In the genomic region with DNA sequence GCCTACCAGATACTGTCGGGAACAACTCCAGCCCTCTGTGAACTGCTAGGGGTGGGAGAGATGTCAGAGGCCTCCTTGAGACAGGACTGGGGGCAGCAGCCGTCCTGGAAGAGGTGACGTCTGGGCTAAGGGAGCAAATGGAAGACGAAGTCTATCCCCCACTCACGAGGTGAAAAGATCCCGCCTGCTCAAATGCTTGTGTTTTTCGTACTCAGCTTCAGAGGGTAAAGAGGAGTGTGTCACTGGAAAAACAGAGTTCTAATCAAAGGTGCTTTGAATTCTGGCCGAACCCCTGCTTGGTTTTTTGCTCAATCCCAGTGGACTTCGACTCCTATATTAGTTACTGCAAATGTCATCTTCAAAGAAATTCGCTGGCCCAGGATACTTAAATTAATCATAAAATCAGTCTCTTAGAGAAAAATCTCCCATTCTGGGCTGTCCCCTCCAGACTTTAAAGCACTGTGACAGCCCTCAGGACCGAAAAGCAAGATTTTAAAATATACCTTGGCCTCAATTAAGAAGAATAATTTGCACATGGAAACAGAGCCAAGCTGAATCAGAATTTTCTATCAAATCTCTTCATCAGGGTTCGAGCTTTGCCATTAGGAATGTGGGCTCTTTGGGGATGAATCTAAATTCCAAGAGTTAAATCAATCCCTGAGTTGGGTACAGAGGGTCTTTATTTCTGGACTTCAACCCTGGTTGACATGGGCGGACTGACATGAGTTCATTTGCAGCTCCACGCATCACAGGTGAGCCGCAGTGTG, we compare ENCODE assay signal across 1 cellular context.
A peak's percentile ranks its signal among the peaks of the same experiment; 100 is the strongest.
TF ChIP-seq lines count a peak whose summit lies in the region.

No MANE protein-coding gene starts in this region.

TF ChIP-seq in HepG2, 621 proteins besides CTCF, POLR2A, EP300 and RAD21 (continued from another document and continues in another):
- peak; percentile 50; the same call in 1 of the 2 replicates for TF ChIP-seq CREM (IDR thresholded peaks at IDR 0.05)
- TF ChIP-seq CREM (CRISPR knock-in tag; IDR thresholded peaks at IDR 0.05), result no peak
- 0 out of 2 replicates have a peak, but pooled peaks have one; percentile 63 for TF ChIP-seq ZNF83 (CRISPR knock-in tag; IDR thresholded peaks at IDR 0.05; ENCODE audit: borderline replicate concordance)
- TF ChIP-seq SOX5 (CRISPR knock-in tag; IDR thresholded peaks at IDR 0.05; ENCODE audit: borderline replicate concordance), result peak; percentile 39; the same call in 1 of the 2 replicates
- TF ChIP-seq MED1 (CRISPR knock-in tag; IDR thresholded peaks at IDR 0.05), result peak; percentile 77
- 0 out of 2 replicates have a peak, but pooled peaks have one; percentile 64 for TF ChIP-seq ZSCAN12 (CRISPR knock-in tag; IDR thresholded peaks at IDR 0.05)
- TF ChIP-seq KLF12 (CRISPR knock-in tag; IDR thresholded peaks at IDR 0.05; ENCODE audit: borderline replicate concordance), result 0 out of 2 replicates have a peak, but pooled peaks have one; percentile 27
- TF ChIP-seq ZNF883 (CRISPR knock-in tag; IDR thresholded peaks at IDR 0.05; ENCODE audit: not compliant biosample characterization), result peak; percentile 22
- peak; percentile 46; the same call in 1 of the 2 replicates for TF ChIP-seq POLR2G (IDR thresholded peaks at IDR 0.05; ENCODE audit: low read depth, low read length)
- TF ChIP-seq, protein P1, sequence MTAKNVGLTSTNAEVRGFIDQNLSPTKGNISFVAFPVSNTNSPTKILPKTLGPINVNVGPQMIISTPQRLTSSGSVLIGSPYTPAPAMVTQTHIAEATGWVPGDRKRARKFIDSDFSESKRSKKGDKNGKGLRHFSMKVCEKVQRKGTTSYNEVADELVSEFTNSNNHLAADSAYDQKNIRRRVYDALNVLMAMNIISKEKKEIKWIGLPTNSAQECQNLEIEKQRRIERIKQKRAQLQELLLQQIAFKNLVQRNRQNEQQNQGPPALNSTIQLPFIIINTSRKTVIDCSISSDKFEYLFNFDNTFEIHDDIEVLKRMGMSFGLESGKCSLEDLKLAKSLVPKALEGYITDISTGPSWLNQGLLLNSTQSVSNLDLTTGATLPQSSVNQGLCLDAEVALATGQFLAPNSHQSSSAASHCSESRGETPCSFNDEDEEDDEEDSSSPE (CRISPR knock-in tag; IDR thresholded peaks at IDR 0.05), result peak; percentile 43; the same call in 1 of the 2 replicates
- TF ChIP-seq, protein P2, sequence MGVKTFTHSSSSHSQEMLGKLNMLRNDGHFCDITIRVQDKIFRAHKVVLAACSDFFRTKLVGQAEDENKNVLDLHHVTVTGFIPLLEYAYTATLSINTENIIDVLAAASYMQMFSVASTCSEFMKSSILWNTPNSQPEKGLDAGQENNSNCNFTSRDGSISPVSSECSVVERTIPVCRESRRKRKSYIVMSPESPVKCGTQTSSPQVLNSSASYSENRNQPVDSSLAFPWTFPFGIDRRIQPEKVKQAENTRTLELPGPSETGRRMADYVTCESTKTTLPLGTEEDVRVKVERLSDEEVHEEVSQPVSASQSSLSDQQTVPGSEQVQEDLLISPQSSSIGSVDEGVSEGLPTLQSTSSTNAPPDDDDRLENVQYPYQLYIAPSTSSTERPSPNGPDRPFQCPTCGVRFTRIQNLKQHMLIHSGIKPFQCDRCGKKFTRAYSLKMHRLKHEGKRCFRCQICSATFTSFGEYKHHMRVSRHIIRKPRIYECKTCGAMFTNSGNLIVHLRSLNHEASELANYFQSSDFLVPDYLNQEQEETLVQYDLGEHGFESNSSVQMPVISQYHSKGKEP (CRISPR knock-in tag; IDR thresholded peaks at IDR 0.05), result no peak
- TF ChIP-seq SP5 (CRISPR knock-in tag; IDR thresholded peaks at IDR 0.05; ENCODE audit: borderline replicate concordance, low read depth), result peak; percentile 8; the same call in 1 of the 2 replicates
- 0 out of 2 replicates have a peak, but pooled peaks have one; percentile 24 for TF ChIP-seq ZKSCAN8 (CRISPR knock-in tag; IDR thresholded peaks at IDR 0.05; ENCODE audit: borderline replicate concordance)
- TF ChIP-seq, protein P3, sequence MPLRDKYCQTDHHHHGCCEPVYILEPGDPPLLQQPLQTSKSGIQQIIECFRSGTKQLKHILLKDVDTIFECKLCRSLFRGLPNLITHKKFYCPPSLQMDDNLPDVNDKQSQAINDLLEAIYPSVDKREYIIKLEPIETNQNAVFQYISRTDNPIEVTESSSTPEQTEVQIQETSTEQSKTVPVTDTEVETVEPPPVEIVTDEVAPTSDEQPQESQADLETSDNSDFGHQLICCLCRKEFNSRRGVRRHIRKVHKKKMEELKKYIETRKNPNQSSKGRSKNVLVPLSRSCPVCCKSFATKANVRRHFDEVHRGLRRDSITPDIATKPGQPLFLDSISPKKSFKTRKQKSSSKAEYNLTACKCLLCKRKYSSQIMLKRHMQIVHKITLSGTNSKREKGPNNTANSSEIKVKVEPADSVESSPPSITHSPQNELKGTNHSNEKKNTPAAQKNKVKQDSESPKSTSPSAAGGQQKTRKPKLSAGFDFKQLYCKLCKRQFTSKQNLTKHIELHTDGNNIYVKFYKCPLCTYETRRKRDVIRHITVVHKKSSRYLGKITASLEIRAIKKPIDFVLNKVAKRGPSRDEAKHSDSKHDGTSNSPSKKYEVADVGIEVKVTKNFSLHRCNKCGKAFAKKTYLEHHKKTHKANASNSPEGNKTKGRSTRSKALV (CRISPR knock-in tag; IDR thresholded peaks at IDR 0.05), result 0 out of 2 replicates have a peak, but pooled peaks have one; percentile 37
- no peak for TF ChIP-seq NONO (IDR thresholded peaks at IDR 0.05)
- TF ChIP-seq NONO (CRISPR knock-in tag; conservative IDR thresholded peaks at IDR 0.05), result 0 out of 2 replicates have a peak, but pooled peaks have one; percentile 24
- TF ChIP-seq CEBPG (CRISPR knock-in tag; IDR thresholded peaks at IDR 0.05), result peak; percentile 71
- peak; percentile 40; the same call in 1 of the 2 replicates for TF ChIP-seq NR2C2 (CRISPR knock-in tag; IDR thresholded peaks at IDR 0.05; ENCODE audit: borderline replicate concordance)
- peak; percentile 35; the same call in 1 of the 2 replicates for TF ChIP-seq MEIS2 (CRISPR knock-in tag; IDR thresholded peaks at IDR 0.05)
- TF ChIP-seq ZNF124 (CRISPR knock-in tag; IDR thresholded peaks at IDR 0.05), result peak; percentile 38; the same call in 1 of the 2 replicates
- TF ChIP-seq ZNF570 (CRISPR knock-in tag; IDR thresholded peaks at IDR 0.05; ENCODE audit: borderline replicate concordance), result no peak
- peak; percentile 42; the same call in 1 of the 2 replicates for TF ChIP-seq ZNF350 (CRISPR knock-in tag; IDR thresholded peaks at IDR 0.05; ENCODE audit: borderline replicate concordance, low read depth)
- TF ChIP-seq ZNF264 (CRISPR knock-in tag; IDR thresholded peaks at IDR 0.05), result peak; percentile 29; the same call in 1 of the 2 replicates
- 0 out of 2 replicates have a peak, but pooled peaks have one; percentile 31 for TF ChIP-seq ZNF670 (CRISPR knock-in tag; IDR thresholded peaks at IDR 0.05; ENCODE audit: borderline replicate concordance)
- TF ChIP-seq RCOR2 (CRISPR knock-in tag; IDR thresholded peaks at IDR 0.05), result peak; percentile 51; the same call in 1 of the 2 replicates
- TF ChIP-seq, protein P4, sequence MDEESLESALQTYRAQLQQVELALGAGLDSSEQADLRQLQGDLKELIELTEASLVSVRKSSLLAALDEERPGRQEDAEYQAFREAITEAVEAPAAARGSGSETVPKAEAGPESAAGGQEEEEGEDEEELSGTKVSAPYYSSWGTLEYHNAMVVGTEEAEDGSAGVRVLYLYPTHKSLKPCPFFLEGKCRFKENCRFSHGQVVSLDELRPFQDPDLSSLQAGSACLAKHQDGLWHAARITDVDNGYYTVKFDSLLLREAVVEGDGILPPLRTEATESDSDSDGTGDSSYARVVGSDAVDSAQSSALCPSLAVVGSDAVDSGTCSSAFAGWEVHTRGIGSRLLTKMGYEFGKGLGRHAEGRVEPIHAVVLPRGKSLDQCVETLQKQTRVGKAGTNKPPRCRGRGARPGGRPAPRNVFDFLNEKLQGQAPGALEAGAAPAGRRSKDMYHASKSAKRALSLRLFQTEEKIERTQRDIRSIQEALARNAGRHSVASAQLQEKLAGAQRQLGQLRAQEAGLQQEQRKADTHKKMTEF (CRISPR knock-in tag; IDR thresholded peaks at IDR 0.05), result peak; percentile 71
- TF ChIP-seq CBX1 (IDR thresholded peaks at IDR 0.05; ENCODE audit: low read depth), result peak; percentile 45
- TF ChIP-seq ZNF367 (CRISPR knock-in tag; IDR thresholded peaks at IDR 0.05; ENCODE audit: borderline replicate concordance), result 0 out of 2 replicates have a peak, but pooled peaks have one; percentile 18
- 0 out of 4 replicates have a peak, but pooled peaks of 1 of the 2 experiments have one; percentile 16 for TF ChIP-seq KLF16 (CRISPR knock-in tag; IDR thresholded peaks at IDR 0.05)
- TF ChIP-seq ARNTL (CRISPR knock-in tag; IDR thresholded peaks at IDR 0.05), result peak; percentile 59; the same call in 1 of the 2 replicates
- no peak for TF ChIP-seq SMARCC2 (IDR thresholded peaks at IDR 0.05)
- TF ChIP-seq SOX13 (IDR thresholded peaks at IDR 0.05), result no peak
- TF ChIP-seq SOX13 (CRISPR knock-in tag; conservative IDR thresholded peaks at IDR 0.05 in 1 of 2, IDR thresholded peaks at IDR 0.05 in 1 of 2), result peak in 1 of 2 experiments; percentile 56; a peak in 1 of 4 replicates
- TF ChIP-seq ZNF766 (CRISPR knock-in tag; IDR thresholded peaks at IDR 0.05; ENCODE audit: borderline replicate concordance), result peak; percentile 59; the same call in 1 of the 2 replicates
- 0 out of 2 replicates have a peak, but pooled peaks have one; percentile 55 for TF ChIP-seq ZNF607 (CRISPR knock-in tag; IDR thresholded peaks at IDR 0.05; ENCODE audit: borderline replicate concordance)
- 0 out of 2 replicates have a peak, but pooled peaks have one; percentile 30 for TF ChIP-seq KMT2B (CRISPR knock-in tag; IDR thresholded peaks at IDR 0.05)
- TF ChIP-seq NCOR1 (IDR thresholded peaks at IDR 0.05; ENCODE audit: borderline replicate concordance, low read length), result peak; percentile 77
- TF ChIP-seq, protein P5, sequence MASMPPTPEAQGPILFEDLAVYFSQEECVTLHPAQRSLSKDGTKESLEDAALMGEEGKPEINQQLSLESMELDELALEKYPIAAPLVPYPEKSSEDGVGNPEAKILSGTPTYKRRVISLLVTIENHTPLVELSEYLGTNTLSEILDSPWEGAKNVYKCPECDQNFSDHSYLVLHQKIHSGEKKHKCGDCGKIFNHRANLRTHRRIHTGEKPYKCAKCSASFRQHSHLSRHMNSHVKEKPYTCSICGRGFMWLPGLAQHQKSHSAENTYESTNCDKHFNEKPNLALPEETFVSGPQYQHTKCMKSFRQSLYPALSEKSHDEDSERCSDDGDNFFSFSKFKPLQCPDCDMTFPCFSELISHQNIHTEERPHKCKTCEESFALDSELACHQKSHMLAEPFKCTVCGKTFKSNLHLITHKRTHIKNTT (CRISPR knock-in tag; IDR thresholded peaks at IDR 0.05), result no peak
- TF ChIP-seq RBFOX2 (IDR thresholded peaks at IDR 0.05; ENCODE audit: low read depth, low read length), result peak; percentile 23; the same call in 1 of the 2 replicates
- TF ChIP-seq, protein P6, sequence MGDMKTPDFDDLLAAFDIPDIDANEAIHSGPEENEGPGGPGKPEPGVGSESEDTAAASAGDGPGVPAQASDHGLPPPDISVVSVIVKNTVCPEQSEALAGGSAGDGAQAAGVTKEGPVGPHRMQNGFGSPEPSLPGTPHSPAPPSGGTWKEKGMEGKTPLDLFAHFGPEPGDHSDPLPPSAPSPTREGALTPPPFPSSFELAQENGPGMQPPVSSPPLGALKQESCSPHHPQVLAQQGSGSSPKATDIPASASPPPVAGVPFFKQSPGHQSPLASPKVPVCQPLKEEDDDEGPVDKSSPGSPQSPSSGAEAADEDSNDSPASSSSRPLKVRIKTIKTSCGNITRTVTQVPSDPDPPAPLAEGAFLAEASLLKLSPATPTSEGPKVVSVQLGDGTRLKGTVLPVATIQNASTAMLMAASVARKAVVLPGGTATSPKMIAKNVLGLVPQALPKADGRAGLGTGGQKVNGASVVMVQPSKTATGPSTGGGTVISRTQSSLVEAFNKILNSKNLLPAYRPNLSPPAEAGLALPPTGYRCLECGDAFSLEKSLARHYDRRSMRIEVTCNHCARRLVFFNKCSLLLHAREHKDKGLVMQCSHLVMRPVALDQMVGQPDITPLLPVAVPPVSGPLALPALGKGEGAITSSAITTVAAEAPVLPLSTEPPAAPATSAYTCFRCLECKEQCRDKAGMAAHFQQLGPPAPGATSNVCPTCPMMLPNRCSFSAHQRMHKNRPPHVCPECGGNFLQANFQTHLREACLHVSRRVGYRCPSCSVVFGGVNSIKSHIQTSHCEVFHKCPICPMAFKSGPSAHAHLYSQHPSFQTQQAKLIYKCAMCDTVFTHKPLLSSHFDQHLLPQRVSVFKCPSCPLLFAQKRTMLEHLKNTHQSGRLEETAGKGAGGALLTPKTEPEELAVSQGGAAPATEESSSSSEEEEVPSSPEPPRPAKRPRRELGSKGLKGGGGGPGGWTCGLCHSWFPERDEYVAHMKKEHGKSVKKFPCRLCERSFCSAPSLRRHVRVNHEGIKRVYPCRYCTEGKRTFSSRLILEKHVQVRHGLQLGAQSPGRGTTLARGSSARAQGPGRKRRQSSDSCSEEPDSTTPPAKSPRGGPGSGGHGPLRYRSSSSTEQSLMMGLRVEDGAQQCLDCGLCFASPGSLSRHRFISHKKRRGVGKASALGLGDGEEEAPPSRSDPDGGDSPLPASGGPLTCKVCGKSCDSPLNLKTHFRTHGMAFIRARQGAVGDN (CRISPR knock-in tag; IDR thresholded peaks at IDR 0.05), result peak; percentile 64; the same call in 1 of the 2 replicates
- TF ChIP-seq KAT8 (CRISPR knock-in tag; IDR thresholded peaks at IDR 0.05), result 0 out of 2 replicates have a peak, but pooled peaks have one; percentile 27
- TF ChIP-seq PHF21A (CRISPR knock-in tag; IDR thresholded peaks at IDR 0.05), result 0 out of 2 replicates have a peak, but pooled peaks have one; percentile 55
- peak; percentile 74 for TF ChIP-seq JARID2 (CRISPR knock-in tag; IDR thresholded peaks at IDR 0.05; ENCODE audit: insufficient replicate concordance)
